In the genomic region with DNA sequence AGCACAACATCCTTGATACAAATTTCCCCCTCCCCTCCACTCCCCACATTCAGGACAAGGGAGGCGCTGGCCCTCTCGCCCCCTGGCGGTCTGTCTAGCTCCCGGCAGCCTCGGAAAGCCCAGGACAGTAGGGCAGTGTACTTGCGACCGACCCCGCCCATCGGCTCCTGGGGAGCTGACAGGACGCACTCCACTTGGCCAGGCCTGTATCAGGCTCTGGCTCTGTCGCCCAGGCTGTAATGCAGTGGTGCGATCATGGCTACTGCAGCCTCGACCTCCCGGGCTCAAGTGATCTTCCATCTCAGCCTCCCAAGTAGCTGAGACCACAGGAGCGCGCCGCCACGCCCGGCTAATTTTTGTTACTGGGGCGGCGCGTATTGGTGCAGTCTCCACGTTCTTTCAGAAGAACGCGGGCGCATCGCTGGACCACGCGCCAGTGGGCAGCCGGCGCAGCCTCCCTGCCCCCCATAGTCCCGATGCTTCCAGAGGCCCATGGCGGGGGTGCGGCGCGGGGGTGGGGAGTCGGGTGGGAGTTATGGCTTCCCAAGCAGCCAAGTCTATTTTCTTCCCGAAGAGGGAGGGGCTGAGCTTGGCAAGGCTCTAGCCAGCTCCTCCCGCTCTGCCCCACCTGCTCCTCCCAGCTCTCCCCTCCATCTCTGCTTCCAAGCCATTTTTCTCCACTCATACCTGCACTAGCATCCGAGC, we compare ENCODE assay signal across 9 cellular contexts. TPM values are rescaled to one million over a fixed set of nuclear protein-coding genes. Genes with fewer than 3 reads are reported as not detected.
DNase-seq lines count a peak whose midpoint lies in the region; ATAC-seq, FAIRE-seq and TF ChIP-seq lines count a peak whose summit lies in the region.
"Had no signal": no experiment of that assay in that cellular context is flagged by ENCODE, and none has a peak within 500 bp of the region (broad histone marks: within the 10 kb centered on the region; RNA-seq: fewer than 3 reads in every experiment).

No MANE protein-coding gene starts in this region.

- H3K27ac ChIP-seq in HUES48 (ENCODE audit: low read depth, low read length) = no peak overlapping the region
- no peak overlapping the region for H3K27ac ChIP-seq in psoas muscle

- H3K4me3 ChIP-seq in HUES48 (ENCODE audit: low read depth, low read length) (peak overlapping the region; percentile 70), psoas muscle (peak overlapping the region; percentile 44)

- peak; percentile 21 for TF ChIP-seq CTCF in psoas muscle (IDR thresholded peaks at IDR 0.05)

- intact Hi-C loops in cardiac septum (cut with DNase I) (no loop called here), psoas muscle (cut with DNase I) (no loop called here)

- H3K36me3 Mint-ChIP-seq in activated naive CD8-positive, alpha-beta T cell = no peaks in the 10 kb centered on the region

- H3K4me3 Mint-ChIP-seq in activated naive CD8-positive, alpha-beta T cell = peak overlapping the region; percentile 23

- TF ChIP-seq POLR2A in H54 (IDR thresholded peaks at IDR 0.05; ENCODE audit: low read depth, low read length) = no peak

- no peaks in the 10 kb centered on the region for H3K4me1 ChIP-seq in HUES48 (ENCODE audit: control insufficient read depth, insufficient read depth, low read length)
- H3K4me1 ChIP-seq in psoas muscle = no peaks in the 10 kb centered on the region

- no peak overlapping the region for H3K27ac Mint-ChIP-seq in activated naive CD8-positive, alpha-beta T cell

- H3K27me3 ChIP-seq in HUES48 (ENCODE audit: control insufficient read depth, insufficient read depth, low read length) = no peaks in the 10 kb centered on the region
- peaks cover 0 to 8% (median 0%) of the 10 kb centered on the region in 3 donors for H3K27me3 ChIP-seq in psoas muscle (ENCODE audit: insufficient read depth in 3 of 3, low read length in 2 of 3)

- no peaks in the 10 kb centered on the region for H3K27me3 Mint-ChIP-seq in activated naive CD8-positive, alpha-beta T cell

- peaks cover 6% of the 10 kb centered on the region for H3K4me1 Mint-ChIP-seq in activated naive CD8-positive, alpha-beta T cell (ENCODE audit: low read depth)

- H3K36me3 ChIP-seq in HUES48 (ENCODE audit: control insufficient read depth, insufficient read depth, low read length) (no peaks in the 10 kb centered on the region), psoas muscle (ENCODE audit: insufficient read depth in 1 of 2, low read depth in 1 of 2) (no peaks in the 10 kb centered on the region)

- ATAC-seq in GM18909 (IDR thresholded peaks at IDR 0.05; ENCODE audit: poor library complexity, unreplicated experiment) (peak; percentile 93), SK-N-SH treated with all-trans-retinoic acid at 6 μM for 48 hours (peak; percentile 93), psoas muscle (peak in 3 of 4 donors; percentile 63 to 73 (median 66))

- DNase-seq in AG08395 (ENCODE audit: low spot score) (peak; percentile 54), cardiac septum (ENCODE audit: low spot score) (peak; percentile 80), psoas muscle (peak; percentile 60 to 68), H54 (ENCODE audit: insufficient read length, low spot score) (no peak)

- no peak overlapping the region for H3K9ac ChIP-seq in HUES48 (ENCODE audit: low read depth, low read length)

- peaks cover 25% of the 10 kb centered on the region; the same call in 1 of the 2 replicates for H3K9me3 ChIP-seq in HUES48 (ENCODE audit: control insufficient read depth, insufficient read depth, low read length)
- no peaks in the 10 kb centered on the region for H3K9me3 ChIP-seq in psoas muscle

- FAIRE-seq in H54 (lab: Jason Lieb, UNC) = no peak

- 2 to 32% (median 9%) methylated on average over 20 to 40 of the region's 40 CpGs for WGBS in psoas muscle, 3 donors

- H3K9me3 Mint-ChIP-seq in activated naive CD8-positive, alpha-beta T cell (ENCODE audit: low read depth) = no peaks in the 10 kb centered on the region

TF ChIP-seq in SK-N-SH treated with all-trans-retinoic acid at 6 μM for 48 hours, 23 proteins besides CTCF, POLR2A, EP300 and RAD21:
- no peak for TF ChIP-seq GLIS3 (CRISPR knock-in tag; IDR thresholded peaks at IDR 0.05)
- TF ChIP-seq, protein P1, sequence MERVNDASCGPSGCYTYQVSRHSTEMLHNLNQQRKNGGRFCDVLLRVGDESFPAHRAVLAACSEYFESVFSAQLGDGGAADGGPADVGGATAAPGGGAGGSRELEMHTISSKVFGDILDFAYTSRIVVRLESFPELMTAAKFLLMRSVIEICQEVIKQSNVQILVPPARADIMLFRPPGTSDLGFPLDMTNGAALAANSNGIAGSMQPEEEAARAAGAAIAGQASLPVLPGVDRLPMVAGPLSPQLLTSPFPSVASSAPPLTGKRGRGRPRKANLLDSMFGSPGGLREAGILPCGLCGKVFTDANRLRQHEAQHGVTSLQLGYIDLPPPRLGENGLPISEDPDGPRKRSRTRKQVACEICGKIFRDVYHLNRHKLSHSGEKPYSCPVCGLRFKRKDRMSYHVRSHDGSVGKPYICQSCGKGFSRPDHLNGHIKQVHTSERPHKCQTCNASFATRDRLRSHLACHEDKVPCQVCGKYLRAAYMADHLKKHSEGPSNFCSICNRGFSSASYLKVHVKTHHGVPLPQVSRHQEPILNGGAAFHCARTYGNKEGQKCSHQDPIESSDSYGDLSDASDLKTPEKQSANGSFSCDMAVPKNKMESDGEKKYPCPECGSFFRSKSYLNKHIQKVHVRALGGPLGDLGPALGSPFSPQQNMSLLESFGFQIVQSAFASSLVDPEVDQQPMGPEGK (CRISPR knock-in tag; IDR thresholded peaks at IDR 0.05; ENCODE audit: borderline replicate concordance) = no peak
- TF ChIP-seq SNAI2 (CRISPR knock-in tag; IDR thresholded peaks at IDR 0.05) = no peak
- TF ChIP-seq ZFP30 (CRISPR knock-in tag; IDR thresholded peaks at IDR 0.05) = no peak
- no peak for TF ChIP-seq BACH2 (CRISPR knock-in tag; IDR thresholded peaks at IDR 0.05; ENCODE audit: borderline replicate concordance)
- TF ChIP-seq ISL1 (CRISPR knock-in tag; IDR thresholded peaks at IDR 0.05) = no peak
- TF ChIP-seq, protein P2, sequence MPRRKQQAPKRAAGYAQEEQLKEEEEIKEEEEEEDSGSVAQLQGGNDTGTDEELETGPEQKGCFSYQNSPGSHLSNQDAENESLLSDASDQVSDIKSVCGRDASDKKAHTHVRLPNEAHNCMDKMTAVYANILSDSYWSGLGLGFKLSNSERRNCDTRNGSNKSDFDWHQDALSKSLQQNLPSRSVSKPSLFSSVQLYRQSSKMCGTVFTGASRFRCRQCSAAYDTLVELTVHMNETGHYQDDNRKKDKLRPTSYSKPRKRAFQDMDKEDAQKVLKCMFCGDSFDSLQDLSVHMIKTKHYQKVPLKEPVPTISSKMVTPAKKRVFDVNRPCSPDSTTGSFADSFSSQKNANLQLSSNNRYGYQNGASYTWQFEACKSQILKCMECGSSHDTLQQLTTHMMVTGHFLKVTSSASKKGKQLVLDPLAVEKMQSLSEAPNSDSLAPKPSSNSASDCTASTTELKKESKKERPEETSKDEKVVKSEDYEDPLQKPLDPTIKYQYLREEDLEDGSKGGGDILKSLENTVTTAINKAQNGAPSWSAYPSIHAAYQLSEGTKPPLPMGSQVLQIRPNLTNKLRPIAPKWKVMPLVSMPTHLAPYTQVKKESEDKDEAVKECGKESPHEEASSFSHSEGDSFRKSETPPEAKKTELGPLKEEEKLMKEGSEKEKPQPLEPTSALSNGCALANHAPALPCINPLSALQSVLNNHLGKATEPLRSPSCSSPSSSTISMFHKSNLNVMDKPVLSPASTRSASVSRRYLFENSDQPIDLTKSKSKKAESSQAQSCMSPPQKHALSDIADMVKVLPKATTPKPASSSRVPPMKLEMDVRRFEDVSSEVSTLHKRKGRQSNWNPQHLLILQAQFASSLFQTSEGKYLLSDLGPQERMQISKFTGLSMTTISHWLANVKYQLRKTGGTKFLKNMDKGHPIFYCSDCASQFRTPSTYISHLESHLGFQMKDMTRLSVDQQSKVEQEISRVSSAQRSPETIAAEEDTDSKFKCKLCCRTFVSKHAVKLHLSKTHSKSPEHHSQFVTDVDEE (CRISPR knock-in tag; IDR thresholded peaks at IDR 0.05) = no peak
- TF ChIP-seq CSDC2 (CRISPR knock-in tag; IDR thresholded peaks at IDR 0.05) = no peak
- TF ChIP-seq OSR1 (CRISPR knock-in tag; IDR thresholded peaks at IDR 0.05) = no peak
- TF ChIP-seq ZC3H10 (CRISPR knock-in tag; IDR thresholded peaks at IDR 0.05) = no peak
- no peak for TF ChIP-seq PPARA (CRISPR knock-in tag; IDR thresholded peaks at IDR 0.05; ENCODE audit: borderline replicate concordance)
- TF ChIP-seq RARB (CRISPR knock-in tag; IDR thresholded peaks at IDR 0.05) = no peak
TF ChIP-seq in SK-N-SH treated with all-trans-retinoic acid at 6 μM for 48 hours: peak in this region for 0.

RNA-seq across cellular contexts. Expression of a gene that starts 7.8 kb away (rescaled TPM):
- total RNA-seq in cardiac septum (not detected), psoas muscle (not detected)
- polyA plus RNA-seq in psoas muscle = under 1 TPM in 1 of 3 donors, not detected in 2; 0.19 TPM
- total RNA-seq: skeletal muscle tissue had no signal

RNA-seq across cellular contexts. Expression of a gene that starts 16.2 kb away (rescaled TPM):
- total RNA-seq in cardiac septum (424 TPM), psoas muscle (100 to 1,000 TPM; 194 to 237 (median 217) TPM)
- 100 to 1,000 TPM; 235 to 327 (median 282) TPM for polyA plus RNA-seq in psoas muscle

RNA-seq across cellular contexts. Expression of a gene that starts 16.3 kb away (rescaled TPM):
- total RNA-seq in cardiac septum (7.6 TPM), psoas muscle (1 to 10 TPM; 5.5 to 9.7 (median 8.1) TPM)
- polyA plus RNA-seq in psoas muscle = 10 to 100 TPM; 11.7 to 15.7 (median 14.8) TPM

RNA-seq across cellular contexts. Expression of a gene that starts 35.1 kb away (rescaled TPM):
- total RNA-seq in cardiac septum (2.9 TPM), psoas muscle (10 to 100 TPM in 1 of 4 donors, 1 to 10 TPM in 3; 4.2 to 10.5 (median 5.3) TPM)
- polyA plus RNA-seq in psoas muscle = 10 to 100 TPM; 10.3 to 25.4 (median 14.9) TPM

RNA-seq across cellular contexts. Expression of a gene that starts 55.7 kb away (rescaled TPM):
- total RNA-seq in cardiac septum (4.8 TPM), psoas muscle (1 to 10 TPM; 6.2 to 7.4 (median 7.2) TPM)
- 1 to 10 TPM; 3.4 to 7.5 (median 5.1) TPM for polyA plus RNA-seq in psoas muscle
